11 cellular contexts compared by ENCODE assay signal in the genomic region with DNA sequence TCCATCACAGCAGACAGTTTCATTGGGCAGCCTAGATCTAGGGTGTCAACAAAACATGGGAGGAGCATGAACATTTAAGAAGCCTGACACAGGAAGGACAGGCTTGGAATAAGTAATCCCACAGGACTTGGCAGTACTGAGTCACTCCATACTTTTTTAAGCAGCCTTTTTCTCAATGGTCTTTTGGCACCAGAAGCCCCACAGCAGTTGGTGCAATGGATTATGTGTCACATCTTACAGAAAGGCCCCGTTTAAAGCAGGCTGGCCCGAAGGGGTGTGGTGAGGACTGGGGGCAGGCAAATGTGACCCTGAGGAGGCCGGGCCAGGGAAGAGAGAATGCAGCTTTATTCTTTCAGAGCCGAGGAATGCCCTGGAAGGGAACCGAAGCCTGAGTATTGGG. TPM values are rescaled to one million over a fixed set of nuclear protein-coding genes. Genes with fewer than 3 reads are reported as not detected.
DNase-seq lines count a peak whose midpoint lies in the region; ATAC-seq and TF ChIP-seq lines count a peak whose summit lies in the region.
"Had no signal": no experiment of that assay in that cellular context is flagged by ENCODE, and none has a peak within 500 bp of the region (broad histone marks: within the 10 kb centered on the region; RNA-seq: fewer than 3 reads in every experiment).

No MANE protein-coding gene starts in this region.

- 0 out of 2 replicates have a peak, but pooled peaks cover 3% of the 10 kb centered on the region for H4K20me1 ChIP-seq in GM23248 (ENCODE audit: insufficient read depth)

- POLR2A ChIA-PET in activated CD4-positive, alpha-beta memory T cell treated with anti-CD3 and anti-CD28 coated beads for 36 hours (lab: Charles Lee), result no interaction called here

- H3K36me3 ChIP-seq in GM23248 (ENCODE audit: low read depth), result no peaks in the 10 kb centered on the region
- H3K36me3 ChIP-seq in ascending aorta, result no peaks in the 10 kb centered on the region
- no peaks in the 10 kb centered on the region for H3K36me3 ChIP-seq in skeletal muscle tissue (ENCODE audit: control insufficient read depth in 3 of 3, insufficient read depth in 3 of 3, low read length in 3 of 3)

- H3K9me3 ChIP-seq in GM23248 (ENCODE audit: low read depth), result no peaks in the 10 kb centered on the region
- H3K9me3 ChIP-seq in ascending aorta, result no peaks in the 10 kb centered on the region
- no peaks in the 10 kb centered on the region for H3K9me3 ChIP-seq in skeletal muscle tissue (ENCODE audit: control insufficient read depth in 3 of 3, low read length in 3 of 3)

- intact Hi-C loops in ascending aorta (cut with DNase I) (loop anchor here (1.0 kb wide), 1 partner anchor 26 kb away; the partner anchor contains the start of gene SPTBN1), left cardiac atrium (cut with DNase I) (no loop called here)
- intact Hi-C loops in activated CD4-positive, alpha-beta memory T cell treated with anti-CD3 and anti-CD28 coated beads for 36 hours (cut with micrococcal nuclease), result no loop called here

- peaks cover 83% of the 10 kb centered on the region for H3K79me2 ChIP-seq in GM23248 (ENCODE audit: insufficient read depth)

- ATAC-seq in left cardiac atrium (peak; percentile 73 to 81), GM18517 (IDR thresholded peaks at IDR 0.05; ENCODE audit: unreplicated experiment) (no peak)
- ATAC-seq: natural killer cell treated with Interleukin-12 subunit alpha and Interleukin-12 subunit beta and Interleukin-15 and Interleukin-18, amount 100 ng/mL, for 72 hours had no signal

- DNase-seq in GM23248 (peak; percentile 96), ascending aorta (ENCODE audit: low spot score in 2 of 2) (peak in 1 of 2 donors; percentile 89), left cardiac atrium (peak; percentile 75), NCI-H146 (lab: John Stamatoyannopoulos, UW) (no peak)
- no peak for DNase-seq in activated CD4-positive, alpha-beta memory T cell treated with anti-CD3 and anti-CD28 coated beads for 36 hours
- DNase-seq in stimulated activated naive CD4-positive, alpha-beta T cell (lab: John Stamatoyannopoulos, UW), result no peak
- DNase-seq: NCI-H1092 had no signal

- H3K4me3 ChIP-seq in GM23248 (peak overlapping the region; percentile 43), ascending aorta (no peak overlapping the region), skeletal muscle tissue (ENCODE audit: low read length in 3 of 3) (peak overlapping the region in 1 of 3 donors; percentile 48)

- peak overlapping the region; percentile 81 for H3K27ac ChIP-seq in GM23248
- H3K27ac ChIP-seq in ascending aorta, result peak overlapping the region; percentile 45 to 69
- H3K27ac ChIP-seq in skeletal muscle tissue (ENCODE audit: low read depth, low read length), result peak overlapping the region; percentile 42

- WGBS in GM23248 (ENCODE audit: low coverage in 1 of 2, low lambda C conversion rate in 2 of 2, missing lambda C conversion rate in 2 of 2), 2 experiments, result 0 to 1% methylated on average over 5 of the region's 5 CpGs

- no peak overlapping the region for H3K4me3 Mint-ChIP-seq in activated CD4-positive, alpha-beta memory T cell treated with anti-CD3 and anti-CD28 coated beads for 36 hours
- H3K4me3 Mint-ChIP-seq: natural killer cell treated with Interleukin-12 subunit alpha and Interleukin-12 subunit beta and Interleukin-15 and Interleukin-18, amount 100 ng/mL, for 72 hours; stimulated activated naive CD8-positive, alpha-beta T cell treated with anti-CD3 and anti-CD28 coated beads, Interleukin-15, Interleukin-2, amounts not matched to agents 100 ng/mL and 50 ng/mL, for 24 hours had no signal

- H3K36me3 Mint-ChIP-seq in activated CD4-positive, alpha-beta memory T cell treated with anti-CD3 and anti-CD28 coated beads for 36 hours, result no peaks in the 10 kb centered on the region
- H3K36me3 Mint-ChIP-seq: natural killer cell treated with Interleukin-12 subunit alpha and Interleukin-12 subunit beta and Interleukin-15 and Interleukin-18, amount 100 ng/mL, for 72 hours had no signal

- no peak overlapping the region for H2AFZ ChIP-seq in GM23248

- H3K9me2 ChIP-seq in GM23248 (ENCODE audit: insufficient read depth), result no peaks in the 10 kb centered on the region

- peaks cover 34% of the 10 kb centered on the region for H3K4me1 ChIP-seq in GM23248 (ENCODE audit: insufficient read depth)
- H3K4me1 ChIP-seq in ascending aorta, result peaks cover 0 to 39% of the 10 kb centered on the region in 2 donors
- peaks cover 21 to 36% (median 26%) of the 10 kb centered on the region in 3 donors for H3K4me1 ChIP-seq in skeletal muscle tissue (ENCODE audit: control insufficient read depth in 3 of 3, insufficient read depth in 3 of 3, low read length in 3 of 3)

- TF ChIP-seq CTCF in ascending aorta (IDR thresholded peaks at IDR 0.05), result no peak

- H3K9me3 Mint-ChIP-seq in activated CD4-positive, alpha-beta memory T cell treated with anti-CD3 and anti-CD28 coated beads for 36 hours, result no peaks in the 10 kb centered on the region
- H3K9me3 Mint-ChIP-seq: natural killer cell treated with Interleukin-12 subunit alpha and Interleukin-12 subunit beta and Interleukin-15 and Interleukin-18, amount 100 ng/mL, for 72 hours had no signal

- H3K27me3 Mint-ChIP-seq in activated CD4-positive, alpha-beta memory T cell treated with anti-CD3 and anti-CD28 coated beads for 36 hours, result peaks cover 1% of the 10 kb centered on the region
- H3K27me3 Mint-ChIP-seq: stimulated activated naive CD8-positive, alpha-beta T cell treated with anti-CD3 and anti-CD28 coated beads, Interleukin-15, Interleukin-2, amounts not matched to agents 100 ng/mL and 50 ng/mL, for 24 hours had no signal

- H3K9ac ChIP-seq in GM23248 (peak overlapping the region; percentile 61), skeletal muscle tissue (ENCODE audit: low read depth in 1 of 3, low read length in 3 of 3) (peak overlapping the region in 2 of 3 donors; percentile 34 to 57)

- no peak overlapping the region for H3K27ac Mint-ChIP-seq in activated CD4-positive, alpha-beta memory T cell treated with anti-CD3 and anti-CD28 coated beads for 36 hours
- H3K27ac Mint-ChIP-seq: natural killer cell treated with Interleukin-12 subunit alpha and Interleukin-12 subunit beta and Interleukin-15 and Interleukin-18, amount 100 ng/mL, for 72 hours; stimulated activated naive CD8-positive, alpha-beta T cell treated with anti-CD3 and anti-CD28 coated beads, Interleukin-15, Interleukin-2, amounts not matched to agents 100 ng/mL and 50 ng/mL, for 24 hours had no signal

- H3F3A ChIP-seq in GM23248 (ENCODE audit: insufficient read depth), result peaks cover 47% of the 10 kb centered on the region

- CTCF ChIA-PET in activated CD4-positive, alpha-beta memory T cell treated with anti-CD3 and anti-CD28 coated beads for 36 hours (lab: Charles Lee), result no interaction called here

- in situ Hi-C loops in GM23248 (cut with MboI), result no loop called here

- peak overlapping the region; percentile 62 for H3K4me2 ChIP-seq in GM23248 (ENCODE audit: unreplicated experiment)

- H3K4me1 Mint-ChIP-seq in activated CD4-positive, alpha-beta memory T cell treated with anti-CD3 and anti-CD28 coated beads for 36 hours (ENCODE audit: low read depth), result no peaks in the 10 kb centered on the region

- H3K27me3 ChIP-seq in GM23248 (replicated peaks; ENCODE audit: insufficient read depth), result no peaks in the 10 kb centered on the region
- H3K27me3 ChIP-seq in ascending aorta, result no peaks in the 10 kb centered on the region
- no peaks in the 10 kb centered on the region for H3K27me3 ChIP-seq in skeletal muscle tissue (ENCODE audit: control insufficient read depth in 3 of 3, insufficient read depth in 3 of 3, low read length in 3 of 3)

RNA-seq across cellular contexts. Expression of gene SPTBN1, which starts 26.6 kb away (rescaled TPM):
- total RNA-seq in GM23248 (2014; rRNA removed; shearing (Covaris generic)), result 187 and 199 TPM in 2 replicates
- 52.6 and 57.7 TPM in 2 replicates for polyA plus RNA-seq in GM23248 (2016; fragmentation: Nextera tagmentation; extraction: Ambion mirVana)
- 246 TPM for total RNA-seq in ascending aorta
- 100 to 1,000 TPM; 329 to 332 TPM for total RNA-seq in left cardiac atrium
- 251 TPM for total RNA-seq in skeletal muscle tissue
- total RNA-seq in activated CD4-positive, alpha-beta memory T cell treated with anti-CD3 and anti-CD28 coated beads for 36 hours, result 10 to 100 TPM; 67.5 to 68.1 TPM

Comparison
In these comparisons a context has a peak if more than half of its experiments do, and no peak if none do; other contexts are left out.
1. DNase-seq: peak in GM23248 (single experiment) and left cardiac atrium (single experiment); none in activated CD4-positive, alpha-beta memory T cell treated with anti-CD3 and anti-CD28 coated beads for 36 hours (single experiment), NCI-H146 (single experiment) and stimulated activated naive CD4-positive, alpha-beta T cell (0 of 6).
2. Peak in every context shown above with its lines, with median percentiles within 50 percentile points of each other: H3K27ac ChIP-seq.